In the genomic region with DNA sequence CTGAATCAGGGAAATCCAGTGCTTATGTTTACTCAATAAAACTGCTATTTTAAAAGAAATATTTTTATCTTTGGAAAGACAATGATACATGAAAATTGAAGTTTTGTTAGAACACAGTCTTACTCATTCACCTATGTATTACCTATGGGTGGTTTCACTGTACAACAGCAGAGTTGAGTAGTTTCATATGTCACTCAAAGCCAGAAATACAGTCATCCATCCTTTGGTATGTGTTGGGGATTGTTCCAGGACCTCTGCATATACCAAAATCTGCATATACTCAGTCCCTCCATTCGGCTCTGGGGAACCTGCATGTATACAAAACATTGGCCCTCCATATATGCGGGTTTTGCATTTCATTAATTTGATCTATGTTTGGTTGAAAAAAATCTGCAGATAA, we compare ENCODE assay signal across 1 cellular context.
TF ChIP-seq lines count a peak whose summit lies in the region.

No MANE protein-coding gene starts in this region.

TF ChIP-seq in WTC11, 78 proteins besides CTCF, POLR2A, EP300 and RAD21 (continued from another document):
- TF ChIP-seq, protein P1, sequence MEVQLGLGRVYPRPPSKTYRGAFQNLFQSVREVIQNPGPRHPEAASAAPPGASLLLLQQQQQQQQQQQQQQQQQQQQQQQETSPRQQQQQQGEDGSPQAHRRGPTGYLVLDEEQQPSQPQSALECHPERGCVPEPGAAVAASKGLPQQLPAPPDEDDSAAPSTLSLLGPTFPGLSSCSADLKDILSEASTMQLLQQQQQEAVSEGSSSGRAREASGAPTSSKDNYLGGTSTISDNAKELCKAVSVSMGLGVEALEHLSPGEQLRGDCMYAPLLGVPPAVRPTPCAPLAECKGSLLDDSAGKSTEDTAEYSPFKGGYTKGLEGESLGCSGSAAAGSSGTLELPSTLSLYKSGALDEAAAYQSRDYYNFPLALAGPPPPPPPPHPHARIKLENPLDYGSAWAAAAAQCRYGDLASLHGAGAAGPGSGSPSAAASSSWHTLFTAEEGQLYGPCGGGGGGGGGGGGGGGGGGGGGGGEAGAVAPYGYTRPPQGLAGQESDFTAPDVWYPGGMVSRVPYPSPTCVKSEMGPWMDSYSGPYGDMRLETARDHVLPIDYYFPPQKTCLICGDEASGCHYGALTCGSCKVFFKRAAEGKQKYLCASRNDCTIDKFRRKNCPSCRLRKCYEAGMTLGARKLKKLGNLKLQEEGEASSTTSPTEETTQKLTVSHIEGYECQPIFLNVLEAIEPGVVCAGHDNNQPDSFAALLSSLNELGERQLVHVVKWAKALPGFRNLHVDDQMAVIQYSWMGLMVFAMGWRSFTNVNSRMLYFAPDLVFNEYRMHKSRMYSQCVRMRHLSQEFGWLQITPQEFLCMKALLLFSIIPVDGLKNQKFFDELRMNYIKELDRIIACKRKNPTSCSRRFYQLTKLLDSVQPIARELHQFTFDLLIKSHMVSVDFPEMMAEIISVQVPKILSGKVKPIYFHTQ (CRISPR knock-in tag; IDR thresholded peaks at IDR 0.05): no peak
- TF ChIP-seq, protein P2, sequence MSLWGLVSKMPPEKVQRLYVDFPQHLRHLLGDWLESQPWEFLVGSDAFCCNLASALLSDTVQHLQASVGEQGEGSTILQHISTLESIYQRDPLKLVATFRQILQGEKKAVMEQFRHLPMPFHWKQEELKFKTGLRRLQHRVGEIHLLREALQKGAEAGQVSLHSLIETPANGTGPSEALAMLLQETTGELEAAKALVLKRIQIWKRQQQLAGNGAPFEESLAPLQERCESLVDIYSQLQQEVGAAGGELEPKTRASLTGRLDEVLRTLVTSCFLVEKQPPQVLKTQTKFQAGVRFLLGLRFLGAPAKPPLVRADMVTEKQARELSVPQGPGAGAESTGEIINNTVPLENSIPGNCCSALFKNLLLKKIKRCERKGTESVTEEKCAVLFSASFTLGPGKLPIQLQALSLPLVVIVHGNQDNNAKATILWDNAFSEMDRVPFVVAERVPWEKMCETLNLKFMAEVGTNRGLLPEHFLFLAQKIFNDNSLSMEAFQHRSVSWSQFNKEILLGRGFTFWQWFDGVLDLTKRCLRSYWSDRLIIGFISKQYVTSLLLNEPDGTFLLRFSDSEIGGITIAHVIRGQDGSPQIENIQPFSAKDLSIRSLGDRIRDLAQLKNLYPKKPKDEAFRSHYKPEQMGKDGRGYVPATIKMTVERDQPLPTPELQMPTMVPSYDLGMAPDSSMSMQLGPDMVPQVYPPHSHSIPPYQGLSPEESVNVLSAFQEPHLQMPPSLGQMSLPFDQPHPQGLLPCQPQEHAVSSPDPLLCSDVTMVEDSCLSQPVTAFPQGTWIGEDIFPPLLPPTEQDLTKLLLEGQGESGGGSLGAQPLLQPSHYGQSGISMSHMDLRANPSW (CRISPR knock-in tag; conservative IDR thresholded peaks at IDR 0.05; ENCODE audit: low read depth): no peak
- no peak for TF ChIP-seq TEAD1 (CRISPR knock-in tag; IDR thresholded peaks at IDR 0.05)
- TF ChIP-seq NFE2L1 (CRISPR knock-in tag; IDR thresholded peaks at IDR 0.05): no peak
